ENCODE assay signal across 1 cellular context in genomic region chr16:46896314-46896968, GRCh38.
TF ChIP-seq lines count a peak whose summit lies in the region.

No MANE protein-coding gene starts in this region.

TF ChIP-seq in HepG2, 621 proteins besides CTCF, POLR2A, EP300 and RAD21 (continued from another document and continues in another):
- no peak for TF ChIP-seq GLMP (CRISPR knock-in tag; IDR thresholded peaks at IDR 0.05; ENCODE audit: borderline replicate concordance)
- peak; percentile 47 for TF ChIP-seq YY1 (IDR thresholded peaks at IDR 0.05; ENCODE audit: insufficient read depth, insufficient replicate concordance, low read depth, low read length)
- TF ChIP-seq ZFP90 (CRISPR knock-in tag; IDR thresholded peaks at IDR 0.05; ENCODE audit: borderline replicate concordance): no peak; the same call in 1 of the 2 replicates
- TF ChIP-seq JUN (CRISPR knock-in tag; IDR thresholded peaks at IDR 0.05): no peak
- no peak for TF ChIP-seq HNRNPH1 (optimal IDR thresholded peaks at IDR 0.05; ENCODE audit: low read depth, low read length)
- no peak for TF ChIP-seq ZNF710 (CRISPR knock-in tag; IDR thresholded peaks at IDR 0.05; ENCODE audit: borderline replicate concordance)
- TF ChIP-seq MED8 (CRISPR knock-in tag; IDR thresholded peaks at IDR 0.05; ENCODE audit: insufficient replicate concordance): no peak
- no peak for TF ChIP-seq GPN1 (CRISPR knock-in tag; IDR thresholded peaks at IDR 0.05; ENCODE audit: borderline replicate concordance)
- TF ChIP-seq ZNF713 (CRISPR knock-in tag; IDR thresholded peaks at IDR 0.05): no peak
- no peak for TF ChIP-seq ZBTB46 (CRISPR knock-in tag; IDR thresholded peaks at IDR 0.05; ENCODE audit: borderline replicate concordance)
- no peak for TF ChIP-seq FOXK1 (CRISPR knock-in tag; IDR thresholded peaks at IDR 0.05; ENCODE audit: borderline replicate concordance, low read depth)
- TF ChIP-seq ZNF326 (CRISPR knock-in tag; IDR thresholded peaks at IDR 0.05; ENCODE audit: borderline replicate concordance): no peak
- TF ChIP-seq JDP2 (CRISPR knock-in tag; IDR thresholded peaks at IDR 0.05; ENCODE audit: borderline replicate concordance): no peak
- no peak for TF ChIP-seq GABPA (IDR thresholded peaks at IDR 0.05; ENCODE audit: low read depth, low read length)
- no peak; the same call in 1 of the 2 replicates for TF ChIP-seq GABPA (CRISPR knock-in tag; IDR thresholded peaks at IDR 0.05; ENCODE audit: low read depth)
- TF ChIP-seq NCOA2 (CRISPR knock-in tag; IDR thresholded peaks at IDR 0.05): no peak
- no peak for TF ChIP-seq DDIT3 (CRISPR knock-in tag; IDR thresholded peaks at IDR 0.05)
- TF ChIP-seq ZNF816 (CRISPR knock-in tag; IDR thresholded peaks at IDR 0.05; ENCODE audit: borderline replicate concordance): no peak
- TF ChIP-seq HHEX (CRISPR knock-in tag; IDR thresholded peaks at IDR 0.05): no peak
- 0 out of 2 replicates have a peak, but pooled peaks have one; percentile 0 for TF ChIP-seq TFDP2 (CRISPR knock-in tag; IDR thresholded peaks at IDR 0.05)
- TF ChIP-seq THAP11 (CRISPR knock-in tag; IDR thresholded peaks at IDR 0.05): no peak
- TF ChIP-seq ZNF143 (CRISPR knock-in tag; IDR thresholded peaks at IDR 0.05): 0 out of 2 replicates have a peak, but pooled peaks have one; percentile 0
- TF ChIP-seq PATZ1 (CRISPR knock-in tag; IDR thresholded peaks at IDR 0.05): no peak
- TF ChIP-seq HDAC1 (CRISPR knock-in tag; IDR thresholded peaks at IDR 0.05): no peak; the same call in 1 of the 2 replicates
- TF ChIP-seq DMTF1 (CRISPR knock-in tag; IDR thresholded peaks at IDR 0.05): no peak
- no peak for TF ChIP-seq ZSCAN5A (CRISPR knock-in tag; IDR thresholded peaks at IDR 0.05; ENCODE audit: borderline replicate concordance)
- no peak for TF ChIP-seq ZNF737 (CRISPR knock-in tag; IDR thresholded peaks at IDR 0.05; ENCODE audit: borderline replicate concordance)
- no peak for TF ChIP-seq HDAC2 (CRISPR knock-in tag; IDR thresholded peaks at IDR 0.05)
- TF ChIP-seq TCF7L2 (IDR thresholded peaks at IDR 0.05; ENCODE audit: low read depth, low read length): no peak
- 0 out of 2 replicates have a peak, but pooled peaks have one; percentile 66 for TF ChIP-seq GZF1 (CRISPR knock-in tag; IDR thresholded peaks at IDR 0.05)
- no peak for TF ChIP-seq ZNF644 (CRISPR knock-in tag; IDR thresholded peaks at IDR 0.05; ENCODE audit: low read depth)
- no peak for TF ChIP-seq AFF4 (CRISPR knock-in tag; IDR thresholded peaks at IDR 0.05)
- no peak for TF ChIP-seq ZBTB3 (CRISPR knock-in tag; IDR thresholded peaks at IDR 0.05; ENCODE audit: borderline replicate concordance, low read depth)
- TF ChIP-seq ZFX (CRISPR knock-in tag; IDR thresholded peaks at IDR 0.05; ENCODE audit: low read depth): no peak
- TF ChIP-seq FOXK2 (IDR thresholded peaks at IDR 0.05): no peak
- TF ChIP-seq ATF4 (CRISPR knock-in tag; IDR thresholded peaks at IDR 0.05): no peak
- TF ChIP-seq ZNF562 (CRISPR knock-in tag; IDR thresholded peaks at IDR 0.05; ENCODE audit: borderline replicate concordance): no peak
- TF ChIP-seq REXO4 (CRISPR knock-in tag; IDR thresholded peaks at IDR 0.05; ENCODE audit: borderline replicate concordance): no peak
- TF ChIP-seq SYNCRIP (IDR thresholded peaks at IDR 0.05; ENCODE audit: insufficient read depth, low read depth, low read length): no peak
- no peak for TF ChIP-seq MTF1 (CRISPR knock-in tag; IDR thresholded peaks at IDR 0.05)
- TF ChIP-seq TFDP1 (CRISPR knock-in tag; IDR thresholded peaks at IDR 0.05; ENCODE audit: borderline replicate concordance): no peak
- TF ChIP-seq SUZ12 (IDR thresholded peaks at IDR 0.05; ENCODE audit: low read depth, low read length): no peak
- TF ChIP-seq HNF4G (IDR thresholded peaks at IDR 0.05; ENCODE audit: borderline replicate concordance, low read depth, low read length): no peak
- no peak for TF ChIP-seq HNF4G (CRISPR knock-in tag; IDR thresholded peaks at IDR 0.05; ENCODE audit: borderline replicate concordance, low read depth)
- peak; percentile 1 for TF ChIP-seq ELF1 (CRISPR knock-in tag; IDR thresholded peaks at IDR 0.05)
- TF ChIP-seq BORCS8-MEF2B (CRISPR knock-in tag; IDR thresholded peaks at IDR 0.05): 0 out of 2 replicates have a peak, but pooled peaks have one; percentile 32
- no peak for TF ChIP-seq ZNF317 (CRISPR knock-in tag; IDR thresholded peaks at IDR 0.05)
- peak; percentile 61; the same call in 1 of the 2 replicates for TF ChIP-seq KDM3A (CRISPR knock-in tag; IDR thresholded peaks at IDR 0.05; ENCODE audit: low read depth)
- TF ChIP-seq ZNF33A (CRISPR knock-in tag; IDR thresholded peaks at IDR 0.05; ENCODE audit: borderline replicate concordance): no peak
